2 cellular contexts compared by ENCODE assay signal in the genomic region with DNA sequence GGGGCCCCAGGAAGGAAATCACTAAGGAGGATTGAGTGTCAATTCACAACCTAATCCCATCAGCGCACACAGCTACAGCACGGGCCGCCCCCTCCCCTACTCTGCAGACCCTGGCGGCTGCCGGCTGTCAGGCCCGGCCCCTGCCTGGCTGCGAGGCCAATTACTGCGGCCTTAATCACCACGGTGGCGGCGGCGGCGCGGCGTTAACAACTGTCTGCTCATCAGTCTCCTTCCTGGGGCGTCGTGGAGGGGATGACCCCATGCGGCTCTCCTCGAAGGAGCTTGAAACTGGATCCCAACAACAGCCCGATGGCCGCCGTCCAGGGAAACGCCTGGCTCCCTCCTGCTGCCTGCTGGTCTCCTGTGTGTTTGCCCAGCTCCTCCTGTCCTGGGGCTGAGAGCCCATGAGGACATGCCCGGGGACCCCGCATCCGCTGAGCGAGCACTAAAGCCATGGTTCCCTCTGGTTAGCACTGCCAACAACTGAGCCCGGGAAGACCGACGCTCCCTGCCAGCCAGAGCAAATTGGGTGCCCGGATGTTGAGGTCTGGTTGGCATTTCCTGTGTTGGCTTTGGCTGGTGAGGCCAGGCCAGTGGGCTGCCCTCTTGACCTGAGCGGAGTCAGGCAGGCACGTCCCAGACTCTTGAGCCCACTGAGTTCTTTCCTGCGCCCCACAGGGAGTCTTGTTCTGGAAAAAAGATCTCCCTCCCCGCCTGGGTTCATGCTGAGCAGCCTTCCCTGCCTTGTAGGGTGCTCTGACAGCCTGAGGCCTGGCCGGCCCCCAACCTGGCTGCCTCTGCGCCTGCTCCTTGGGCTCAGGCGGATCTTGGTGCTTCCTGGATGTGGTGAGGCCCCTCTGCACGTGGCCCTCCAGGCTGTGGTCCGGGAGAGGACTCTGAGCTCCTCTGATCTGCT.
TF ChIP-seq lines count a peak whose summit lies in the region.

No MANE protein-coding gene starts in this region.

TF ChIP-seq in GM23338, 12 proteins besides CTCF, POLR2A, EP300 and RAD21 (continues in another document):
- TF ChIP-seq ZNF331 (CRISPR knock-in tag; IDR thresholded peaks at IDR 0.05; ENCODE audit: low read depth) (no peak), JUNB (IDR thresholded peaks at IDR 0.05; ENCODE audit: unreplicated experiment) (no peak), EZH2 (IDR thresholded peaks at IDR 0.05; ENCODE audit: low read depth, unreplicated experiment) (no peak), EZH2phosphoT487 (IDR thresholded peaks at IDR 0.05; ENCODE audit: unreplicated experiment) (no peak), STAT1 (IDR thresholded peaks at IDR 0.05; ENCODE audit: unreplicated experiment) (no peak), POLR2AphosphoS5 (IDR thresholded peaks at IDR 0.05; ENCODE audit: low read depth) (no peak), CREB1 (CRISPR knock-in tag; IDR thresholded peaks at IDR 0.05; ENCODE audit: low read depth) (no peak)
- TF ChIP-seq, protein P1, sequence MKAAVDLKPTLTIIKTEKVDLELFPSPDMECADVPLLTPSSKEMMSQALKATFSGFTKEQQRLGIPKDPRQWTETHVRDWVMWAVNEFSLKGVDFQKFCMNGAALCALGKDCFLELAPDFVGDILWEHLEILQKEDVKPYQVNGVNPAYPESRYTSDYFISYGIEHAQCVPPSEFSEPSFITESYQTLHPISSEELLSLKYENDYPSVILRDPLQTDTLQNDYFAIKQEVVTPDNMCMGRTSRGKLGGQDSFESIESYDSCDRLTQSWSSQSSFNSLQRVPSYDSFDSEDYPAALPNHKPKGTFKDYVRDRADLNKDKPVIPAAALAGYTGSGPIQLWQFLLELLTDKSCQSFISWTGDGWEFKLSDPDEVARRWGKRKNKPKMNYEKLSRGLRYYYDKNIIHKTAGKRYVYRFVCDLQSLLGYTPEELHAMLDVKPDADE (IDR thresholded peaks at IDR 0.05) = no peak
- TF ChIP-seq, protein P2, sequence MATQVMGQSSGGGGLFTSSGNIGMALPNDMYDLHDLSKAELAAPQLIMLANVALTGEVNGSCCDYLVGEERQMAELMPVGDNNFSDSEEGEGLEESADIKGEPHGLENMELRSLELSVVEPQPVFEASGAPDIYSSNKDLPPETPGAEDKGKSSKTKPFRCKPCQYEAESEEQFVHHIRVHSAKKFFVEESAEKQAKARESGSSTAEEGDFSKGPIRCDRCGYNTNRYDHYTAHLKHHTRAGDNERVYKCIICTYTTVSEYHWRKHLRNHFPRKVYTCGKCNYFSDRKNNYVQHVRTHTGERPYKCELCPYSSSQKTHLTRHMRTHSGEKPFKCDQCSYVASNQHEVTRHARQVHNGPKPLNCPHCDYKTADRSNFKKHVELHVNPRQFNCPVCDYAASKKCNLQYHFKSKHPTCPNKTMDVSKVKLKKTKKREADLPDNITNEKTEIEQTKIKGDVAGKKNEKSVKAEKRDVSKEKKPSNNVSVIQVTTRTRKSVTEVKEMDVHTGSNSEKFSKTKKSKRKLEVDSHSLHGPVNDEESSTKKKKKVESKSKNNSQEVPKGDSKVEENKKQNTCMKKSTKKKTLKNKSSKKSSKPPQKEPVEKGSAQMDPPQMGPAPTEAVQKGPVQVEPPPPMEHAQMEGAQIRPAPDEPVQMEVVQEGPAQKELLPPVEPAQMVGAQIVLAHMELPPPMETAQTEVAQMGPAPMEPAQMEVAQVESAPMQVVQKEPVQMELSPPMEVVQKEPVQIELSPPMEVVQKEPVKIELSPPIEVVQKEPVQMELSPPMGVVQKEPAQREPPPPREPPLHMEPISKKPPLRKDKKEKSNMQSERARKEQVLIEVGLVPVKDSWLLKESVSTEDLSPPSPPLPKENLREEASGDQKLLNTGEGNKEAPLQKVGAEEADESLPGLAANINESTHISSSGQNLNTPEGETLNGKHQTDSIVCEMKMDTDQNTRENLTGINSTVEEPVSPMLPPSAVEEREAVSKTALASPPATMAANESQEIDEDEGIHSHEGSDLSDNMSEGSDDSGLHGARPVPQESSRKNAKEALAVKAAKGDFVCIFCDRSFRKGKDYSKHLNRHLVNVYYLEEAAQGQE (IDR thresholded peaks at IDR 0.05; ENCODE audit: unreplicated experiment) = no peak

TF ChIP-seq in endothelial cell of umbilical vein, 7 proteins besides CTCF, POLR2A, EP300 and RAD21:
- TF ChIP-seq GATA2 (IDR thresholded peaks at IDR 0.05; ENCODE audit: insufficient read depth, insufficient read length, low read depth, low read length) = peak; percentile 53
- TF ChIP-seq FOS (IDR thresholded peaks at IDR 0.05; ENCODE audit: borderline replicate concordance, insufficient read depth, low read length) = peak; percentile 4
- no peak for TF ChIP-seq MYC (IDR thresholded peaks at IDR 0.05; ENCODE audit: low read depth, low read length)
- no peak for TF ChIP-seq JUN (IDR thresholded peaks at IDR 0.05; ENCODE audit: borderline replicate concordance, insufficient read depth, insufficient read length, low read depth)
- TF ChIP-seq EZH2 (IDR thresholded peaks at IDR 0.05; ENCODE audit: borderline replicate concordance, low read depth, low read length, severe bottlenecking) = no peak
- TF ChIP-seq, protein P3, sequence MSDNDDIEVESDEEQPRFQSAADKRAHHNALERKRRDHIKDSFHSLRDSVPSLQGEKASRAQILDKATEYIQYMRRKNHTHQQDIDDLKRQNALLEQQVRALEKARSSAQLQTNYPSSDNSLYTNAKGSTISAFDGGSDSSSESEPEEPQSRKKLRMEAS (IDR thresholded peaks at IDR 0.05; ENCODE audit: insufficient read depth, insufficient read length) = peak; percentile 18
- TF ChIP-seq POLR2AphosphoS5 (IDR thresholded peaks at IDR 0.05; ENCODE audit: insufficient read depth, low read depth, low read length) = peak; percentile 97
TF ChIP-seq in endothelial cell of umbilical vein: peak in this region for 4.
